18 cellular contexts compared by ENCODE assay signal in the genomic region with DNA sequence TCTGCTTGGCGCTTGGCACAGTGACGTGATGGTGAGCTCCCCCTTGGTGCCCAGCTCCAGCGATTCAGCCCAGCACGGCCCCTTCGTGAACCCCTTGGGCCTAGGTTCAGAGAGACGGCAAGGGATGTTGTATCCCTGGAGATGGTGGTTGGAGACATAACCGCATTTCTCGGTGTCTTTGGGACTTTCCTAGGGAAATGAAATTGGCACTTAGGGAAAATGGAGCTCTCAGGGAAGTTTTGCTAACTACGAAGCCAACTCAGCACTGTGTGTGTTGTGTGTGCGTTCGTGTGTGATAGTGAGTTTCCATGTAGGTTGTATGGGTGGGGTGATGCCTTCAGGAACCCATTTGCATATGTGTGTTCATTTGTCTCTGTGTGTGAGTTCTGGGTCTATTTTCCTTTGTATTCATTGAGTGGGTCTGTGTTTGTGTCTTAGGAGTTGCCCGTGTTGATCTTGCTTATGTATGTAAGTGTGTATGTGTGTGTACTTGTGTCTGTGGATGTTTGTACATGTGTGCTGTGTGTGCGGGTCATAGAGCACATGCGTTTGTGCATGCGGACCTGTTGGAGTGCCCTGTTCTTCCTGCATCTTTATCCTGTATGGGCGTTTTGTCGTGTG. TPM values are rescaled to one million over a fixed set of nuclear protein-coding genes. Genes with fewer than 3 reads are reported as not detected.
DNase-seq lines count a peak whose midpoint lies in the region; ATAC-seq, FAIRE-seq and TF ChIP-seq lines count a peak whose summit lies in the region.
"Had no signal": no experiment of that assay in that cellular context is flagged by ENCODE, and none has a peak within 500 bp of the region (broad histone marks: within the 10 kb centered on the region; RNA-seq: fewer than 3 reads in every experiment).

No MANE protein-coding gene starts in this region.

- intact Hi-C loops in HepG2 (cut with micrococcal nuclease; ENCODE audit: unreplicated experiment) = loop anchor here (1.0 to 2.0 kb wide), 3 partner anchors 9 to 59 kb away; no protein-coding TSS in a partner anchor
- intact Hi-C loops in dorsolateral prefrontal cortex (cut with DNase I) = loop anchor here in 1 of 2 donors (10.0 kb wide), 1 partner anchor 53 kb away; no protein-coding TSS in a partner anchor

- CTCF ChIA-PET in HepG2 (lab: Yijun Ruan, JAX; ENCODE audit: low intra/inter-chr PET ratio, low total read pairs) = interaction anchor here (1.3 kb wide), 1 partner anchor 18 kb away, joined by 5 read pairs; no protein-coding TSS in a partner anchor

- H2BK15ac ChIP-seq in neuronal stem cell (ENCODE audit: low read length) = no peak overlapping the region

- peak; percentile 54 for FAIRE-seq in HepG2 (lab: Jason Lieb, UNC)
- FAIRE-seq: RCC 7860 had no signal

- no peak overlapping the region for H3K4ac ChIP-seq in neuronal stem cell (ENCODE audit: low read length)

- H3K4me2 ChIP-seq in HepG2 (ENCODE audit: low read depth, low read length) = peak overlapping the region; percentile 91
- no peak overlapping the region for H3K4me2 ChIP-seq in neuronal stem cell (ENCODE audit: insufficient read depth, low read length, poor library complexity, severe bottlenecking)
- H3K4me2 ChIP-seq: SK-N-SH had no signal

- TF ChIP-seq RAD21 in HepG2 (CRISPR knock-in tag; IDR thresholded peaks at IDR 0.05) = no peak

- POLR2A ChIA-PET in HepG2 (lab: Yijun Ruan, JAX) = interaction anchor here (0.7 to 3.5 kb wide), 14 partner anchors 8 to 100 kb away, joined by 3 to 100 read pairs (median 5); a partner anchor contains a TSS

- no peak overlapping the region for H3K18ac ChIP-seq in neuronal stem cell (ENCODE audit: low read length)

- H3K79me1 ChIP-seq in neuronal stem cell (ENCODE audit: low read depth, low read length) = no peaks in the 10 kb centered on the region

- H3K4me1 ChIP-seq in duodenal mucosa (ENCODE audit: control insufficient read depth in 1 of 2, insufficient read depth in 2 of 2, low read length in 2 of 2) (peaks cover 34 to 56% of the 10 kb centered on the region in 2 donors), HepG2 (ENCODE audit: insufficient read depth, low read length) (peaks cover 85% of the 10 kb centered on the region), neuronal stem cell (ENCODE audit: control insufficient read depth in 2 of 2, insufficient read depth in 1 of 2, low read depth in 1 of 2, low read length in 2 of 2) (no peaks in the 10 kb centered on the region)
- H3K4me1 ChIP-seq: HAP-1 had no signal

- TF ChIP-seq EP300 in HepG2 (IDR thresholded peaks at IDR 0.05; ENCODE audit: low read depth in 2 of 2, low read length in 2 of 2) (no peak), HepG2 (CRISPR knock-in tag; IDR thresholded peaks at IDR 0.05; ENCODE audit: borderline replicate concordance) (no peak)

- H2AFZ ChIP-seq in HepG2 (ENCODE audit: low read length) (no peak overlapping the region), neuronal stem cell (ENCODE audit: low read length) (no peak overlapping the region)

- H4K91ac ChIP-seq in neuronal stem cell (ENCODE audit: low read depth, low read length, poor library complexity) = no peak overlapping the region

- ATAC-seq in HepG2 = no peak; the same call in 2 of the 3 replicates

- peak overlapping the region; percentile 84 to 96 for H3K4me3 ChIP-seq in duodenal mucosa (ENCODE audit: low read depth in 1 of 2, low read length in 2 of 2)
- peak overlapping the region; percentile 74 to 87 (median 84) for H3K4me3 ChIP-seq in HepG2 (replicated peaks in 1 of 3; ENCODE audit: insufficient read depth in 1 of 3, low read depth in 2 of 3, low read length in 3 of 3)
- H3K4me3 ChIP-seq in neuronal stem cell (ENCODE audit: low read length in 2 of 2) = no peak overlapping the region
- H3K4me3 ChIP-seq in dorsolateral prefrontal cortex = no peak overlapping the region
- H3K4me3 ChIP-seq: HAP-1, MG63 had no signal

- peak overlapping the region; percentile 1 for H2AK5ac ChIP-seq in neuronal stem cell (ENCODE audit: low read depth, low read length)

- 3% methylated on average over 17 of the region's 17 CpGs for WGBS in HepG2 (ENCODE audit: low lambda C conversion rate)
- no CpG with 5 or more reads among the region's 17 CpGs for WGBS in neuronal stem cell (ENCODE audit: extremely low coverage in 2 of 2, insufficient read length in 2 of 2, insufficient replicate concordance in 1 of 2), 2 donors

- no peak overlapping the region for H2BK12ac ChIP-seq in neuronal stem cell (ENCODE audit: low read length)

- TF ChIP-seq CTCF in HepG2 (CRISPR knock-in tag; IDR thresholded peaks at IDR 0.05) (no peak), dorsolateral prefrontal cortex (IDR thresholded peaks at IDR 0.05 in 54 of 56, conservative IDR thresholded peaks at IDR 0.05 in 2 of 56; ENCODE audit: low read depth in 1 of 56, partially characterized antibody in 56 of 56) (no peak)

- in situ Hi-C loops in HepG2 (cut with HindIII; ENCODE audit: extremely low pct_ligation_motif_present, low pct_unique_long_range_greater_than_20kb) = no loop called here

- BruUV-seq in HepG2 (replicated peaks; lab: Mats Ljungman, UMichigan) = TSS peak; percentile 57

- H3K79me2 ChIP-seq in HepG2 (ENCODE audit: insufficient read depth, low read length) = peaks cover 68% of the 10 kb centered on the region

- peak; percentile 18 to 51; a peak in 1 of 4 replicates for TF ChIP-seq POLR2A in HepG2 (IDR thresholded peaks at IDR 0.05; ENCODE audit: insufficient read depth in 1 of 2, low read depth in 2 of 2, low read length in 2 of 2)

- H3K9me3 ChIP-seq in duodenal mucosa (ENCODE audit: control insufficient read depth in 1 of 2, low read length in 2 of 2) = no peaks in the 10 kb centered on the region
- no peaks in the 10 kb centered on the region for H3K9me3 ChIP-seq in HepG2 (ENCODE audit: low read length)
- H3K9me3 ChIP-seq in neuronal stem cell (replicated peaks in 1 of 2; ENCODE audit: control insufficient read depth in 2 of 2, insufficient read depth in 1 of 2, low read depth in 1 of 2, low read length in 2 of 2) = peaks cover 0 to 5% of the 10 kb centered on the region in 2 donors
- H3K9me3 ChIP-seq: BE2C, HAP-1, MG63, SK-N-SH had no signal

- H3K9ac ChIP-seq in duodenal mucosa (ENCODE audit: low read depth in 1 of 2, low read length in 2 of 2) (peak overlapping the region; percentile 94 to 99), HepG2 (ENCODE audit: insufficient read depth, low read depth, low read length) (peak overlapping the region; percentile 80), neuronal stem cell (ENCODE audit: low read depth, low read length, poor library complexity) (no peak overlapping the region)
- H3K9ac ChIP-seq: SK-N-SH had no signal

- H2BK120ac ChIP-seq in neuronal stem cell (ENCODE audit: low read depth, low read length) = no peak overlapping the region

- DNase-seq in HepG2 (ENCODE audit: low spot score) (no peak), neuronal stem cell (ENCODE audit: low spot score) (no peak), NCI-H1417 (lab: John Stamatoyannopoulos, UW) (no peak), dorsolateral prefrontal cortex (no peak), medulla oblongata (ENCODE audit: extremely low spot score) (no peak)
- DNase-seq in activated naive CD4-positive, alpha-beta T cell treated with anti-CD3 and anti-CD28 coated beads, Interleukin-2, amount 50 U/mL, for 16 hours = no peak
- DNase-seq: CD4-positive, alpha-beta memory T cell; Karpas-422; MG63; NCI-H1092; NCI-H510A treated with DMSO at 0.1 percent for 48 hours; NCI-H82; SHP77 had no signal

- H3K27ac ChIP-seq in duodenal mucosa (ENCODE audit: low read depth, low read length) = peak overlapping the region; percentile 90
- peak overlapping the region; percentile 68 for H3K27ac ChIP-seq in HepG2 (ENCODE audit: extremely low read length, insufficient read depth, low read length)
- H3K27ac ChIP-seq in neuronal stem cell (replicated peaks; ENCODE audit: low read length) = no peak overlapping the region
- H3K27ac ChIP-seq in dorsolateral prefrontal cortex = no peak overlapping the region

- peak overlapping the region; percentile 48 for H3K23ac ChIP-seq in neuronal stem cell (ENCODE audit: low read depth, low read length, poor library complexity)

- no peak overlapping the region for H4K8ac ChIP-seq in neuronal stem cell (ENCODE audit: low read depth, low read length)

- H3K14ac ChIP-seq in neuronal stem cell (ENCODE audit: low read length) = no peak overlapping the region

- H2BK5ac ChIP-seq in neuronal stem cell (ENCODE audit: low read length) = peak overlapping the region; percentile 26

- H3K36me3 ChIP-seq in duodenal mucosa (ENCODE audit: control insufficient read depth in 1 of 2, insufficient read depth in 2 of 2, low read length in 2 of 2) (peaks cover 6 to 17% of the 10 kb centered on the region in 2 donors), HepG2 (replicated peaks in 1 of 2; ENCODE audit: control insufficient read depth in 1 of 2, insufficient read depth in 2 of 2, low read length in 2 of 2) (peaks cover 23 to 26% of the 10 kb centered on the region in 2 experiments), neuronal stem cell (replicated peaks in 1 of 2; ENCODE audit: control insufficient read depth in 2 of 2, insufficient read depth in 2 of 2, low read length in 2 of 2) (peaks cover 0 to 2% of the 10 kb centered on the region in 2 donors)
- H3K36me3 ChIP-seq: BE2C, HAP-1, MG63 had no signal

- H4K20me1 ChIP-seq in HepG2 (ENCODE audit: insufficient read depth, low read length) = peaks cover 17% of the 10 kb centered on the region; the same call in 1 of the 2 replicates

- H3K27me3 ChIP-seq in duodenal mucosa (ENCODE audit: control insufficient read depth in 1 of 2, insufficient read depth in 2 of 2, low read length in 2 of 2) (no peaks in the 10 kb centered on the region), HepG2 (ENCODE audit: control insufficient read depth in 1 of 2, insufficient read depth in 2 of 2, low read length in 2 of 2) (no peaks in the 10 kb centered on the region; a peak in 1 of 5 replicates), neuronal stem cell (ENCODE audit: control insufficient read depth in 3 of 3, insufficient read depth in 3 of 3, low read depth in 1 of 3, low read length in 3 of 3) (peaks cover 0 to 31% (median 0%) of the 10 kb centered on the region in 3 experiments), dorsolateral prefrontal cortex (no peaks in the 10 kb centered on the region)
- H3K27me3 ChIP-seq: BE2C, MG63 had no signal

RNA-seq across cellular contexts. Expression of a gene that starts 46.4 kb away (rescaled TPM):
- total RNA-seq in HepG2 (2016; rRNA removed; fragmentation: Illumina TruSeq; extraction: Trizol) (169 and 190 TPM in 2 replicates), dorsolateral prefrontal cortex (1 to 10 TPM in 28 of 120 experiments, under 1 TPM in 91, not detected in 1; 0.14 to 2.0 (median 0.71) TPM)
- 29.0 and 32.3 TPM in 2 replicates for total RNA-seq in HepG2 (2016; cell fraction: cytosol; rRNA removed; fragmentation: Illumina TruSeq; extraction: Trizol; ENCODE audit: low read depth)
- 151 and 173 TPM in 2 replicates for total RNA-seq in HepG2 (2016; cell fraction: insoluble cytoplasmic fraction; rRNA removed; fragmentation: Illumina TruSeq; extraction: Trizol)
- 112 and 124 TPM in 2 replicates for total RNA-seq in HepG2 (2016; cell fraction: membrane; rRNA removed; fragmentation: Illumina TruSeq; extraction: Trizol)
- total RNA-seq in HepG2 (2016; cell fraction: nucleus; rRNA removed; fragmentation: Illumina TruSeq; extraction: Trizol) = 102 and 116 TPM in 2 replicates
- polyA plus RNA-seq in HepG2 (2011; rRNA removed) = 80.9 and 112 TPM in 2 replicates
- polyA plus RNA-seq in HepG2 (2011; cell fraction: cytosol; rRNA removed) = 42.6 and 51.4 TPM in 2 replicates
- polyA plus RNA-seq in HepG2 (2011; cell fraction: nucleus; rRNA removed) = 155 and 166 TPM in 2 replicates
- 118 and 127 TPM in 2 replicates for polyA plus RNA-seq in HepG2 (2012)
- polyA plus RNA-seq in HepG2 (2016; cell fraction: cytosol; fragmentation: Illumina TruSeq; extraction: Trizol; ENCODE audit: low read depth) = 15.4 and 16.4 TPM in 2 replicates
- 119 and 153 TPM in 2 replicates for polyA plus RNA-seq in HepG2 (2016; cell fraction: insoluble cytoplasmic fraction; fragmentation: Illumina TruSeq; extraction: Trizol; ENCODE audit: low read depth)
- polyA plus RNA-seq in HepG2 (2016; cell fraction: membrane; fragmentation: Illumina TruSeq; extraction: Trizol; ENCODE audit: low read depth) = 46.6 and 47.5 TPM in 2 replicates
- polyA plus RNA-seq in HepG2 (2016; cell fraction: nucleus; fragmentation: Illumina TruSeq; extraction: Trizol; ENCODE audit: insufficient read depth, low read depth) = 182 and 192 TPM in 2 replicates
- polyA minus RNA-seq in HepG2 (2011; rRNA and poly(A)+ RNA removed; ENCODE audit: low replicate concordance) = 4.8 and 366 TPM in 2 replicates
- 84.1 and 95.5 TPM in 2 replicates for polyA minus RNA-seq in HepG2 (2011; cell fraction: cytosol; rRNA and poly(A)+ RNA removed)
- polyA minus RNA-seq in HepG2 (2011; cell fraction: nucleus; rRNA and poly(A)+ RNA removed) = 74.7 and 93.0 TPM in 2 replicates
- polyA plus RNA-seq in neuronal stem cell (2013, experiment 1 of 2) = 0.04 TPM
- 0.03 TPM for polyA plus RNA-seq in neuronal stem cell (2013, experiment 2 of 2)
- total RNA-seq: CD4-positive, alpha-beta memory T cell had no signal
- polyA plus RNA-seq: CD4-positive, alpha-beta memory T cell; SK-N-SH had no signal

Comparison
In these comparisons a context has a peak if more than half of its experiments do, and no peak if none do; other contexts are left out.
1. H3K27ac ChIP-seq: peak in duodenal mucosa (single experiment) and HepG2 (single experiment); none in neuronal stem cell (single experiment) and dorsolateral prefrontal cortex (0 of 59).
2. H3K4me3 ChIP-seq: peak in duodenal mucosa (2 of 2) and HepG2 (3 of 3); none in neuronal stem cell (0 of 2) and dorsolateral prefrontal cortex (0 of 59).
3. RNA of a gene that starts 46.4 kb away (total RNA-seq): 29.0 to 190 TPM in HepG2; 0.14 to 2.0 TPM in dorsolateral prefrontal cortex; every median in the first group is over 4 times any median in the second.